ENCODE assay signal across 8 cellular contexts in the genomic region with DNA sequence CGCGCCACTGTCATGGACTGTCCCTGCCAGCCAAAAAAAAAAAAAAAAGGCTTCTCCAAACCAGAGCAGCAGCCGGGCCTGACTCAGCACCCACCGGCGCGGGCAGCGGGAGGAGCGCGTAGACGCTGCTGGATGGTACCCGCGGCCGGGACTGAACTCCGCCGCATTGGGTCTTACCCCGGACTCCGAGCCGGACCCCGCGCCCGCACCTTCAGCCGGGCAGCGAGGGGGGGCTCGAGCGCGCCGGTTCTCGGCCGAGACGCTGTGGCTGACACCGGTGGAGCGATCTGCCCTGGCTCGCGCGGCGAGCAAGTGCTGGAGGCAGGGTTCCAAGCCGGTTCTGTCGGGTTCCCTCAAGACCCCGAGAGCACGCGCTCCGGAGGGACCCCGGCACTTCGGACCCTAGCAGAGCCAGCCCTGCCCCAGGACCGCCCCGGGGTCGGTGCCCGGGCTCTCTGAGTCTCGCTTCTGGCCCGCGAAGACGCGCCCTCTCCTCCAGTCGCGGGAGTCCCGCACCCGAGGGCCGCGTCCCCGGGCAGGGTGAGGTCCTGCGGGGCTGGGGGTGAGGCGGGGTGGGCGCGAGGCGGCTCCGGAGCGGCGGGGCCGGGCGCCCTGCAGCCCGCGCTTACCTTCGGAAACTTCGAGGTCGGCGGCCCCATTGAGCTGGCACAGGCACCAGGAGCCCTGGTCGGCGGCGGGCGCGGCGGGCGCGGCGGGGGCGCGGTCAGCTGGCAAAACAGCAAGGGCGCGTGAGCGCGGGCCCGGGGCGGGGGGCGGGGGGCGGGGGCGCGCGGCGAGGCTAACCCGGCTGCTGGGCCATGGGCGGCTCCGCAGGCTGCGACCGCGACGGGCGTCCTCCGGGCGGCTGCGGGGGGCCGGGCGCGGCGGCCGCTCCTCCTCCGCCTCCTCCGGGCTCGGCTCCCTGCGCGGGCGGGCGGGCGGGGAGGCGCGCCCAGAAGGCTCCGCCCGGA. TPM values are rescaled to one million over a fixed set of nuclear protein-coding genes. Genes with fewer than 3 reads are reported as not detected.
DNase-seq lines count a peak whose midpoint lies in the region; ATAC-seq, FAIRE-seq and TF ChIP-seq lines count a peak whose summit lies in the region.

No MANE protein-coding gene starts in this region.

- intact Hi-C loops in heart right ventricle (cut with DNase I): no loop called here

- no peak for TF ChIP-seq EP300 in SK-N-SH (IDR thresholded peaks at IDR 0.05; ENCODE audit: borderline replicate concordance in 1 of 2, low read depth in 1 of 2, low read length in 1 of 2)

- no peaks in the 10 kb centered on the region for H3F3A ChIP-seq in SK-N-SH (replicated peaks; ENCODE audit: insufficient read depth)

- H3K4me1 ChIP-seq in SK-N-SH (ENCODE audit: control insufficient read depth in 1 of 2, insufficient read depth in 2 of 2, low read depth in 1 of 2, low read length in 1 of 2) (peaks cover 0 to 5% of the 10 kb centered on the region in 2 experiments; a peak in 1 of 4 replicates), heart right ventricle (peaks cover 5 to 15% (median 11%) of the 10 kb centered on the region in 9 donors)

- 5% methylated on average over 11 of the region's 127 CpGs for WGBS in SK-N-SH (ENCODE audit: low lambda C conversion rate)
- WGBS in heart right ventricle, 2 donors: 1% methylated on average over 59 to 127 of the region's 127 CpGs

- TF ChIP-seq RAD21 in SK-N-SH (IDR thresholded peaks at IDR 0.05; ENCODE audit: low read length): no peak

- ATAC-seq in heart right ventricle (peak in 7 of 8 donors; percentile 25 to 58 (median 42)), HG03439 (IDR thresholded peaks at IDR 0.05; ENCODE audit: unreplicated experiment) (no peak)

- H3K27ac ChIP-seq in SK-N-SH (ENCODE audit: low read depth in 2 of 2, low read length in 1 of 2) (no peak overlapping the region), heart right ventricle (no peak overlapping the region)

- H3K4me2 ChIP-seq in SK-N-SH: peak overlapping the region; percentile 71

- H3K9ac ChIP-seq in SK-N-SH: no peak overlapping the region

- CTCF ChIA-PET in SK-N-SH (lab: Yijun Ruan, JAX): interaction anchor here (1.2 to 10.3 kb wide), 3 partner anchors 15 to 313 kb away, joined by 4 to 87 read pairs (median 5); no protein-coding TSS in a partner anchor

- POLR2A ChIA-PET in SK-N-SH (lab: Yijun Ruan, JAX): interaction anchor here (1.1 kb wide), 1 partner anchor 12 kb away, joined by 3 read pairs; the partner anchor contains the start of gene MAN2B2

- DNase-seq in ELR (ENCODE audit: low read depth) (peak; percentile 39), SK-N-SH (peak; percentile 86), heart right ventricle (no peak), retinal pigment epithelial cell (ENCODE audit: low read depth) (no peak), H4 (ENCODE audit: low spot score) (no peak), HTR-8/SVneo (ENCODE audit: insufficient read length, low spot score) (no peak), cerebellum (ENCODE audit: low spot score) (no peak)

- TF ChIP-seq CTCF in SK-N-SH (IDR thresholded peaks at IDR 0.05) (no peak), heart right ventricle (IDR thresholded peaks at IDR 0.05) (no peak), retinal pigment epithelial cell (conservative IDR thresholded peaks at IDR 0.05; ENCODE audit: low read depth, low read length) (no peak)

- H3K9me2 ChIP-seq in SK-N-SH: no peaks in the 10 kb centered on the region

- H3K4me3 ChIP-seq in SK-N-SH (ENCODE audit: low read depth in 2 of 2, low read length in 1 of 2) (peak overlapping the region in 1 of 2 experiments; percentile 32; a peak in 1 of 4 replicates), heart right ventricle (peak overlapping the region; percentile 16 to 49 (median 41)), retinal pigment epithelial cell (ENCODE audit: low read length) (peak overlapping the region; percentile 19)

- 0 out of 2 replicates have a peak overlapping the region, but pooled peaks have one; percentile 29 for H2AFZ ChIP-seq in SK-N-SH (ENCODE audit: low read depth)

- H3K9me3 ChIP-seq in SK-N-SH (no peaks in the 10 kb centered on the region), heart right ventricle (no peaks in the 10 kb centered on the region)

- H3K27me3 ChIP-seq in SK-N-SH (ENCODE audit: insufficient read depth): peaks cover 31% of the 10 kb centered on the region
- peaks cover 6 to 77% (median 65%) of the 10 kb centered on the region in 7 donors for H3K27me3 ChIP-seq in heart right ventricle

- H4K20me1 ChIP-seq in SK-N-SH (ENCODE audit: insufficient read depth): no peaks in the 10 kb centered on the region

- no peak for FAIRE-seq in HTR-8/SVneo (lab: Jason Lieb, UNC)

- H3K36me3 ChIP-seq in SK-N-SH (replicated peaks in 1 of 2; ENCODE audit: control insufficient read depth in 1 of 2, insufficient read depth in 2 of 2, low read length in 1 of 2): no peaks in the 10 kb centered on the region
- no peaks in the 10 kb centered on the region for H3K36me3 ChIP-seq in heart right ventricle

- no peaks in the 10 kb centered on the region for H3K79me2 ChIP-seq in SK-N-SH (ENCODE audit: insufficient read depth)

TF ChIP-seq in SK-N-SH, 30 proteins besides CTCF, POLR2A, EP300 and RAD21:
- no peak for TF ChIP-seq CHD2 (IDR thresholded peaks at IDR 0.05; ENCODE audit: low read length, partially characterized antibody)
- no peak for TF ChIP-seq MAX (IDR thresholded peaks at IDR 0.05; ENCODE audit: low read depth)
- no peak for TF ChIP-seq ZBTB33 (IDR thresholded peaks at IDR 0.05; ENCODE audit: borderline replicate concordance, low read depth)
- no peak for TF ChIP-seq NFIC (IDR thresholded peaks at IDR 0.05; ENCODE audit: borderline replicate concordance)
- no peak for TF ChIP-seq RXRA (IDR thresholded peaks at IDR 0.05; ENCODE audit: borderline replicate concordance, low read depth)
- no peak for TF ChIP-seq EZH2phosphoT487 (IDR thresholded peaks at IDR 0.05; ENCODE audit: borderline replicate concordance, low read depth)
- TF ChIP-seq MXI1 (IDR thresholded peaks at IDR 0.05; ENCODE audit: low read depth, low read length): no peak
- TF ChIP-seq FOXJ3 (CRISPR knock-in tag; IDR thresholded peaks at IDR 0.05): no peak
- TF ChIP-seq, protein P1, sequence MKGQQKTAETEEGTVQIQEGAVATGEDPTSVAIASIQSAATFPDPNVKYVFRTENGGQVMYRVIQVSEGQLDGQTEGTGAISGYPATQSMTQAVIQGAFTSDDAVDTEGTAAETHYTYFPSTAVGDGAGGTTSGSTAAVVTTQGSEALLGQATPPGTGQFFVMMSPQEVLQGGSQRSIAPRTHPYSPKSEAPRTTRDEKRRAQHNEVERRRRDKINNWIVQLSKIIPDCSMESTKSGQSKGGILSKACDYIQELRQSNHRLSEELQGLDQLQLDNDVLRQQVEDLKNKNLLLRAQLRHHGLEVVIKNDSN (IDR thresholded peaks at IDR 0.05; ENCODE audit: borderline replicate concordance, low read depth): no peak
- no peak for TF ChIP-seq FOSL2 (IDR thresholded peaks at IDR 0.05; ENCODE audit: borderline replicate concordance, low read depth)

RNA-seq across cellular contexts. Expression of gene MAN2B2, which starts 11.8 kb away (rescaled TPM):
- 18.5 and 24.9 TPM in 2 replicates for polyA plus RNA-seq in SK-N-SH (2012; rRNA removed)
- polyA plus RNA-seq in SK-N-SH (2012; cell fraction: cytosol; rRNA removed): 12.5 and 18.6 TPM in 2 replicates
- polyA plus RNA-seq in SK-N-SH (2012; cell fraction: nucleus; rRNA removed): 30.0 and 30.3 TPM in 2 replicates
- total RNA-seq in heart right ventricle: 10 to 100 TPM; 14.6 to 27.1 (median 18.6) TPM
- polyA plus RNA-seq in heart right ventricle: 10 to 100 TPM in 1 of 2 donors, 1 to 10 TPM in 1; 6.0 to 10.6 TPM
- total RNA-seq in H4 (2014; rRNA removed; shearing (Covaris generic)): 11.1 and 11.9 TPM in 2 replicates
- total RNA-seq in cerebellum: 6.4 TPM

Comparison
In these comparisons a context has a peak if more than half of its experiments do, and no peak if none do; other contexts are left out.
1. DNase-seq: peak in ELR (single experiment) and SK-N-SH (single experiment); none in heart right ventricle (0 of 2), retinal pigment epithelial cell (single experiment), H4 (single experiment), HTR-8/SVneo (single experiment) and cerebellum (single experiment).